15 cellular contexts compared by ENCODE assay signal in genomic region chr18:6553234-6553900, GRCh38.
DNase-seq lines count a peak whose midpoint lies in the region; ATAC-seq and TF ChIP-seq lines count a peak whose summit lies in the region.
"Had no signal": no experiment of that assay in that cellular context is flagged by ENCODE, and none has a peak within 500 bp of the region (broad histone marks: within the 10 kb centered on the region; RNA-seq: fewer than 3 reads in every experiment).

No MANE protein-coding gene starts in this region.

- no peak overlapping the region for H3K27ac ChIP-seq in GM23248
- H3K27ac ChIP-seq in PC-3 (ENCODE audit: low read length): no peak overlapping the region
- no peak overlapping the region for H3K27ac ChIP-seq in endodermal cell (ENCODE audit: low read depth, low read length)
- no peak overlapping the region for H3K27ac ChIP-seq in aorta (ENCODE audit: low read depth in 1 of 2, low read length in 2 of 2)
- H3K27ac ChIP-seq: C4-2B, PC-9 had no signal

- no TSS peak for BruUV-seq in PC-3 (replicated peaks; lab: Mats Ljungman, UMichigan)

- H3K79me2 ChIP-seq in GM23248 (ENCODE audit: insufficient read depth) (no peaks in the 10 kb centered on the region), PC-3 (ENCODE audit: low read length) (no peaks in the 10 kb centered on the region)

- H3K27ac Mint-ChIP-seq in endodermal cell: peak overlapping the region; percentile 45
- peak overlapping the region; percentile 59 for H3K27ac Mint-ChIP-seq in mesothelial cell of epicardium
- H3K27ac Mint-ChIP-seq: IgD-negative memory B cell had no signal

- CTCF ChIA-PET in PC-3 (lab: Charles Lee): no interaction called here

- H3K4me3 Mint-ChIP-seq in endodermal cell (no peak overlapping the region), mesothelial cell of epicardium (no peak overlapping the region)
- H3K4me3 Mint-ChIP-seq: IgD-negative memory B cell had no signal

- TF ChIP-seq CTCF in PC-3 (conservative IDR thresholded peaks at IDR 0.05; ENCODE audit: low read depth, low read length) (no peak), endodermal cell (conservative IDR thresholded peaks at IDR 0.05) (no peak), mesothelial cell of epicardium (IDR thresholded peaks at IDR 0.05; ENCODE audit: unreplicated experiment) (no peak)

- intact Hi-C loops in PC-3 (cut with micrococcal nuclease): no loop called here
- intact Hi-C loops in aorta (cut with DNase I): no loop called here

- H3K4me3 ChIP-seq in GM23248 (no peak overlapping the region), PC-3 (ENCODE audit: low read length) (no peak overlapping the region), endodermal cell (ENCODE audit: low read length) (no peak overlapping the region), aorta (ENCODE audit: low read length in 2 of 2) (no peak overlapping the region)
- H3K4me3 ChIP-seq: PC-9 had no signal

- DNase-seq in GM23248 (peak; percentile 27), PC-3 (peak; percentile 42), endodermal cell (no peak), mesothelial cell of epicardium (ENCODE audit: low spot score in 2 of 2, unreplicated experiment in 2 of 2) (no peak), aorta (no peak)
- DNase-seq: NCI-H1105 treated with DMSO at 0.1 percent for 48 hours, NCI-H1930, NCI-H2171, NCI-H446 treated with DMSO at 0.1 percent for 48 hours, NCI-H774, PC-9 had no signal

- H2AFZ ChIP-seq in GM23248 (no peak overlapping the region), PC-3 (ENCODE audit: low read length) (no peak overlapping the region)
- H2AFZ ChIP-seq: PC-9 had no signal

- no peaks in the 10 kb centered on the region for H3K9me3 ChIP-seq in GM23248 (ENCODE audit: low read depth)
- no peaks in the 10 kb centered on the region for H3K9me3 ChIP-seq in PC-3 (ENCODE audit: low read length)
- H3K9me3 ChIP-seq in endodermal cell (ENCODE audit: control insufficient read depth, low read length): peaks cover 36% of the 10 kb centered on the region
- H3K9me3 ChIP-seq in aorta (ENCODE audit: control insufficient read depth, low read length): no peaks in the 10 kb centered on the region

- no peaks in the 10 kb centered on the region for H3K9me2 ChIP-seq in GM23248 (ENCODE audit: insufficient read depth)
- no peaks in the 10 kb centered on the region for H3K9me2 ChIP-seq in PC-3 (replicated peaks; ENCODE audit: low read length)

- no peaks in the 10 kb centered on the region for H3K36me3 ChIP-seq in GM23248 (ENCODE audit: low read depth)
- H3K36me3 ChIP-seq in PC-3 (ENCODE audit: low read depth, low read length): no peaks in the 10 kb centered on the region
- H3K36me3 ChIP-seq in endodermal cell (ENCODE audit: control insufficient read depth, insufficient read depth, low read length): no peaks in the 10 kb centered on the region
- no peaks in the 10 kb centered on the region for H3K36me3 ChIP-seq in aorta (ENCODE audit: control insufficient read depth in 1 of 2, insufficient read depth in 2 of 2, low read length in 1 of 2)

- in situ Hi-C loops in GM23248 (cut with MboI): loop anchor here (25.0 kb wide), 1 partner anchor 634 kb away; no protein-coding TSS in a partner anchor

- no peak overlapping the region for H3K9ac ChIP-seq in GM23248
- H3K9ac ChIP-seq in PC-3 (ENCODE audit: low read length): no peak overlapping the region
- no peak overlapping the region for H3K9ac ChIP-seq in endodermal cell (ENCODE audit: extremely low read depth, low read length, poor library complexity, severe bottlenecking)

- H4K20me1 ChIP-seq in GM23248 (ENCODE audit: insufficient read depth): no peaks in the 10 kb centered on the region
- H4K20me1 ChIP-seq in PC-3 (ENCODE audit: low read length): no peaks in the 10 kb centered on the region

- no peaks in the 10 kb centered on the region for H3K27me3 Mint-ChIP-seq in endodermal cell (ENCODE audit: insufficient read depth)
- no peaks in the 10 kb centered on the region for H3K27me3 Mint-ChIP-seq in mesothelial cell of epicardium (ENCODE audit: low read depth)
- H3K27me3 Mint-ChIP-seq: IgD-negative memory B cell had no signal

- H3F3A ChIP-seq in GM23248 (ENCODE audit: insufficient read depth): no peaks in the 10 kb centered on the region
- H3F3A ChIP-seq in PC-3 (ENCODE audit: low read length, unreplicated experiment): no peaks in the 10 kb centered on the region

- peaks cover 5% of the 10 kb centered on the region for H3K27me3 ChIP-seq in GM23248 (replicated peaks; ENCODE audit: insufficient read depth)
- no peaks in the 10 kb centered on the region for H3K27me3 ChIP-seq in PC-3 (ENCODE audit: low read length)
- no peaks in the 10 kb centered on the region for H3K27me3 ChIP-seq in endodermal cell (ENCODE audit: control insufficient read depth, insufficient read depth, low read length, poor library complexity, severe bottlenecking)
- H3K27me3 ChIP-seq in aorta (ENCODE audit: control insufficient read depth in 1 of 2, insufficient read depth in 2 of 2, low read length in 1 of 2): no peaks in the 10 kb centered on the region

- ATAC-seq in PC-3: no peak
- no peak for ATAC-seq in GM18873 (IDR thresholded peaks at IDR 0.05; ENCODE audit: low FRiP score, unreplicated experiment)
- ATAC-seq in HG03378 (IDR thresholded peaks at IDR 0.05; ENCODE audit: unreplicated experiment): no peak
- ATAC-seq in aorta (ENCODE audit: low FRiP score): no peak

- H3K36me3 Mint-ChIP-seq in endodermal cell (ENCODE audit: low read depth) (peaks cover 16% of the 10 kb centered on the region), mesothelial cell of epicardium (peaks cover 10% of the 10 kb centered on the region)
- H3K36me3 Mint-ChIP-seq: IgD-negative memory B cell had no signal

- H3K9me3 Mint-ChIP-seq in endodermal cell (peaks cover 31% of the 10 kb centered on the region), mesothelial cell of epicardium (peaks cover 23% of the 10 kb centered on the region)

- no peaks in the 10 kb centered on the region for H3K4me1 ChIP-seq in GM23248 (ENCODE audit: insufficient read depth)
- no peaks in the 10 kb centered on the region for H3K4me1 ChIP-seq in PC-3 (ENCODE audit: insufficient read depth, low read length)
- H3K4me1 ChIP-seq in endodermal cell (ENCODE audit: control insufficient read depth, insufficient read depth, low read length): peaks cover 3% of the 10 kb centered on the region
- H3K4me1 ChIP-seq in aorta (ENCODE audit: control insufficient read depth in 1 of 2, insufficient read depth in 2 of 2, low read length in 2 of 2): no peaks in the 10 kb centered on the region

- 3 to 8% methylated on average over 3 of the region's 3 CpGs for WGBS in GM23248 (ENCODE audit: low coverage in 1 of 2, low lambda C conversion rate in 2 of 2, missing lambda C conversion rate in 2 of 2), 2 experiments
- WGBS in endodermal cell (ENCODE audit: insufficient coverage in 1 of 2, insufficient read length in 1 of 2), 2 experiments: 92 to 93% methylated on average over 2 to 3 of the region's 3 CpGs
- WGBS in aorta, 2 donors: 35 to 51% methylated on average over 3 of the region's 3 CpGs

- POLR2A ChIA-PET in PC-3 (lab: Charles Lee; ENCODE audit: unreplicated experiment): no interaction called here

- H3K4me1 Mint-ChIP-seq in endodermal cell (peaks cover 22% of the 10 kb centered on the region), mesothelial cell of epicardium (peaks cover 43% of the 10 kb centered on the region)
- H3K4me1 Mint-ChIP-seq: IgD-negative memory B cell had no signal

- no peak overlapping the region for H3K4me2 ChIP-seq in GM23248 (ENCODE audit: unreplicated experiment)
- no peak overlapping the region for H3K4me2 ChIP-seq in PC-3 (ENCODE audit: low read length)
- H3K4me2 ChIP-seq: PC-9 had no signal

Comparison
In these comparisons a context has a peak if more than half of its experiments do, and no peak if none do; other contexts are left out.
1. DNase-seq: peak in GM23248 (single experiment) and PC-3 (single experiment); none in endodermal cell (single experiment), mesothelial cell of epicardium (0 of 2) and aorta (0 of 2).